In the genomic region with DNA sequence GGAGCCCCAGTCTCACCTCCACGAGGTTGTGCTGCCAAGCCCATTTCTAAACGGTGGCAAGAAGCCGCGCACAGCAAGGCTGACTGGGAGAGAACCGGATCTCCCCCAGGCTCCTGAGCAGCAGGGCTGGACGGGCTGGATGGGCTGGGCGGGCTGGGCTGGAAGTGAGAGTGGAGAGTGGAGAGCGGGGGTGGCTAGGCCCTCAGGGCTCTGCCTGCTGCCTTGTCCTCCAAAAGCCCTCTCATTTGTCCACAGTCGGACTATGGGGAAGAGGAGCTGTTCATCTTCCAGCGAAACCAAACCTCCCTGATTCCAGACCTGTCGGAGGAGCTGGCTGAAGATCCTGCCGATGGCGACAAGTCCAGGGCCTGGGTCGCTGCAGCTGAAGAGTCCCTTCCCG, we compare ENCODE assay signal across 29 cellular contexts. TPM values are rescaled to one million over a fixed set of nuclear protein-coding genes. Genes with fewer than 3 reads are reported as not detected.
DNase-seq lines count a peak whose midpoint lies in the region; ATAC-seq, FAIRE-seq and TF ChIP-seq lines count a peak whose summit lies in the region.
"Had no signal": no experiment of that assay in that cellular context is flagged by ENCODE, and none has a peak within 500 bp of the region (broad histone marks: within the 10 kb centered on the region; RNA-seq: fewer than 3 reads in every experiment).

No MANE protein-coding gene starts in this region.

- FAIRE-seq in kidney (lab: Jason Lieb, UNC): no peak
- FAIRE-seq: A549, G401.6, GM19239 had no signal

- no peak for ATAC-seq in CD4-positive, alpha-beta T cell (ENCODE audit: poor library complexity)
- ATAC-seq in naive thymus-derived CD8-positive, alpha-beta T cell: no peak
- ATAC-seq: A549 had no signal

- peaks cover 13% of the 10 kb centered on the region for H3K79me2 ChIP-seq in mammary epithelial cell (ENCODE audit: insufficient read depth, low read length)
- peaks cover 14% of the 10 kb centered on the region for H3K79me2 ChIP-seq in osteoblast (ENCODE audit: insufficient read depth, low read length)

- no peak overlapping the region for H3K27ac Mint-ChIP-seq in CD4-positive, alpha-beta T cell
- H3K27ac Mint-ChIP-seq in naive thymus-derived CD8-positive, alpha-beta T cell: no peak overlapping the region
- H3K27ac Mint-ChIP-seq: B cell; CD8-positive, alpha-beta memory T cell had no signal

- no peak for TF ChIP-seq POLR2A in breast epithelium (IDR thresholded peaks at IDR 0.05)

- intact Hi-C loops in mammary epithelial cell (cut with micrococcal nuclease) (no loop called here), breast epithelium (cut with DNase I; ENCODE audit: low total_unique reads) (no loop called here), kidney (cut with DNase I) (no loop called here)
- intact Hi-C loops in CD4-positive, alpha-beta T cell (cut with DNase I, micrococcal nuclease): loop anchor here in 1 of 2 experiments (10.0 kb wide), 3 partner anchors 217 to 337 kb away; partner anchors contain the start of genes ALG1, NAGPA and SEC14L5

- H3K4me3 Mint-ChIP-seq in CD4-positive, alpha-beta T cell: no peak overlapping the region
- no peak overlapping the region for H3K4me3 Mint-ChIP-seq in naive thymus-derived CD8-positive, alpha-beta T cell
- H3K4me3 Mint-ChIP-seq: B cell had no signal

- H3K36me3 ChIP-seq in mammary epithelial cell (ENCODE audit: insufficient read depth, low read length) (no peaks in the 10 kb centered on the region), breast epithelium (no peaks in the 10 kb centered on the region), kidney (ENCODE audit: control insufficient read depth in 1 of 2, insufficient read depth in 2 of 2, low read length in 2 of 2) (no peaks in the 10 kb centered on the region), osteoblast (ENCODE audit: insufficient read depth, low read length) (no peaks in the 10 kb centered on the region)
- H3K36me3 ChIP-seq: BLaER1 treated with 17β-estradiol and CSF1 and Interleukin-3, amounts not matched to agents 10 nM and 100 nM had no signal

- no peaks in the 10 kb centered on the region for H3K27me3 Mint-ChIP-seq in CD4-positive, alpha-beta T cell
- H3K27me3 Mint-ChIP-seq in naive thymus-derived CD8-positive, alpha-beta T cell: no peaks in the 10 kb centered on the region
- H3K27me3 Mint-ChIP-seq: B cell; CD4-positive, alpha-beta memory T cell had no signal

- H3K9me3 ChIP-seq in mammary epithelial cell (replicated peaks; ENCODE audit: insufficient read depth, low read length): no peaks in the 10 kb centered on the region
- no peaks in the 10 kb centered on the region for H3K9me3 ChIP-seq in breast epithelium
- H3K9me3 ChIP-seq in kidney (ENCODE audit: control insufficient read depth in 1 of 2, low read length in 2 of 2): no peaks in the 10 kb centered on the region
- no peaks in the 10 kb centered on the region for H3K9me3 ChIP-seq in osteoblast (ENCODE audit: low read depth, low read length)
- H3K9me3 ChIP-seq in CD4-positive, alpha-beta T cell (ENCODE audit: control insufficient read depth, low read length): no peaks in the 10 kb centered on the region
- H3K9me3 ChIP-seq: A549; BLaER1 treated with 17β-estradiol and CSF1 and Interleukin-3, amounts not matched to agents 10 nM and 100 nM had no signal

- H4K20me1 ChIP-seq in mammary epithelial cell (ENCODE audit: insufficient read depth, low read length) (no peaks in the 10 kb centered on the region), osteoblast (ENCODE audit: insufficient read depth, low read length) (no peaks in the 10 kb centered on the region)
- H4K20me1 ChIP-seq: BLaER1 treated with 17β-estradiol and CSF1 and Interleukin-3, amounts not matched to agents 10 nM and 100 nM had no signal

- CTCF ChIA-PET in mammary epithelial cell (lab: Charles Lee; ENCODE audit: low non-redundant PET): no interaction called here
- CTCF ChIA-PET in CD4-positive, alpha-beta T cell (lab: Charles Lee): no interaction called here

- H3K4me3 ChIP-seq in mammary epithelial cell (replicated peaks in 1 of 3; ENCODE audit: insufficient read depth in 1 of 3, low read depth in 2 of 3, low read length in 3 of 3): no peak overlapping the region
- H3K4me3 ChIP-seq in breast epithelium: peak overlapping the region in 1 of 3 donors; percentile 15
- H3K4me3 ChIP-seq in epithelial cell of esophagus (ENCODE audit: low read length): no peak overlapping the region
- H3K4me3 ChIP-seq in kidney (ENCODE audit: low read length in 2 of 2): no peak overlapping the region
- H3K4me3 ChIP-seq in osteoblast (ENCODE audit: insufficient read depth, low read length): no peak overlapping the region
- H3K4me3 ChIP-seq: A549; BLaER1 treated with 17β-estradiol and CSF1 and Interleukin-3, amounts not matched to agents 10 nM and 100 nM had no signal

- H3K36me3 Mint-ChIP-seq in CD4-positive, alpha-beta T cell (ENCODE audit: low read depth): peaks cover 6% of the 10 kb centered on the region
- no peaks in the 10 kb centered on the region for H3K36me3 Mint-ChIP-seq in naive thymus-derived CD8-positive, alpha-beta T cell

- H2AFZ ChIP-seq in mammary epithelial cell (ENCODE audit: low read depth, low read length): peak overlapping the region; percentile 47
- no peak overlapping the region for H2AFZ ChIP-seq in osteoblast (ENCODE audit: low read length)

- H3K27me3 ChIP-seq in mammary epithelial cell (ENCODE audit: insufficient read depth, low read length): no peaks in the 10 kb centered on the region
- H3K27me3 ChIP-seq in breast epithelium: no peaks in the 10 kb centered on the region
- H3K27me3 ChIP-seq in osteoblast (ENCODE audit: insufficient read depth, low read length): no peaks in the 10 kb centered on the region
- H3K27me3 ChIP-seq in CD4-positive, alpha-beta T cell (ENCODE audit: control insufficient read depth, insufficient read depth, low read length): no peaks in the 10 kb centered on the region
- H3K27me3 ChIP-seq: BLaER1 treated with 17β-estradiol and CSF1 and Interleukin-3, amounts not matched to agents 10 nM and 100 nM had no signal

- H3K4me2 ChIP-seq in mammary epithelial cell (ENCODE audit: insufficient read depth, low read depth, low read length) (no peak overlapping the region), osteoblast (ENCODE audit: insufficient read depth, low read length) (no peak overlapping the region)
- H3K4me2 ChIP-seq: A549 had no signal

- H3K27ac ChIP-seq in mammary epithelial cell (ENCODE audit: insufficient read depth, low read depth, low read length) (no peak overlapping the region), breast epithelium (no peak overlapping the region), kidney (ENCODE audit: low read depth in 2 of 2, low read length in 2 of 2) (no peak overlapping the region), osteoblast (ENCODE audit: low read depth, low read length) (no peak overlapping the region)
- no peak overlapping the region for H3K27ac ChIP-seq in CD4-positive, alpha-beta T cell (ENCODE audit: low read depth, low read length)
- H3K27ac ChIP-seq: 22Rv1; A549; BLaER1 treated with 17β-estradiol and CSF1 and Interleukin-3, amounts not matched to agents 10 nM and 100 nM; C4-2B had no signal

- TF ChIP-seq CTCF in mammary epithelial cell (conservative IDR thresholded peaks at IDR 0.05 in 1 of 2, IDR thresholded peaks at IDR 0.05 in 1 of 2; ENCODE audit: extremely low read depth in 1 of 2, insufficient read depth in 1 of 2, low read depth in 1 of 2, low read length in 2 of 2) (no peak), breast epithelium (IDR thresholded peaks at IDR 0.05) (no peak), epithelial cell of esophagus (IDR thresholded peaks at IDR 0.05; ENCODE audit: insufficient read depth, low read depth, low read length, missing control alignments) (no peak), kidney (IDR thresholded peaks at IDR 0.05; ENCODE audit: borderline replicate concordance, extremely low read depth, insufficient read depth) (no peak), osteoblast (IDR thresholded peaks at IDR 0.05; ENCODE audit: extremely low read depth, low read depth, low read length) (no peak)
- TF ChIP-seq CTCF in CD4-positive, alpha-beta T cell (IDR thresholded peaks at IDR 0.05): no peak

- peaks cover 6% of the 10 kb centered on the region for H3K4me1 ChIP-seq in mammary epithelial cell (ENCODE audit: insufficient read depth, low read length)
- no peaks in the 10 kb centered on the region for H3K4me1 ChIP-seq in breast epithelium
- peaks cover 6 to 7% of the 10 kb centered on the region in 2 donors for H3K4me1 ChIP-seq in kidney (ENCODE audit: control insufficient read depth in 1 of 2, insufficient read depth in 1 of 2, low read depth in 1 of 2, low read length in 2 of 2)
- peaks cover 6% of the 10 kb centered on the region for H3K4me1 ChIP-seq in osteoblast (ENCODE audit: insufficient read depth, low read length)

- H3K4me1 Mint-ChIP-seq in CD4-positive, alpha-beta T cell (ENCODE audit: low read depth): peaks cover 26% of the 10 kb centered on the region
- peaks cover 8 to 18% (median 17%) of the 10 kb centered on the region in 4 donors for H3K4me1 Mint-ChIP-seq in naive thymus-derived CD8-positive, alpha-beta T cell

- H3K9ac ChIP-seq in mammary epithelial cell (ENCODE audit: insufficient read depth, low read length): no peak overlapping the region
- H3K9ac ChIP-seq in kidney (ENCODE audit: low read length in 2 of 2): no peak overlapping the region
- H3K9ac ChIP-seq: BLaER1 treated with 17β-estradiol and CSF1 and Interleukin-3, amounts not matched to agents 10 nM and 100 nM had no signal

- DNase-seq in mammary epithelial cell: no peak
- no peak for DNase-seq in breast epithelium (ENCODE audit: low spot score in 2 of 2)
- peak; percentile 8 for DNase-seq in epithelial cell of esophagus (ENCODE audit: low read depth)
- peak; percentile 46 for DNase-seq in kidney
- DNase-seq in osteoblast (ENCODE audit: insufficient read length, low spot score, missing footprints): peak; percentile 49
- DNase-seq in CD4-positive, alpha-beta T cell: no peak
- DNase-seq in naive thymus-derived CD8-positive, alpha-beta T cell: no peak
- no peak for DNase-seq in NCI-H524 (lab: John Stamatoyannopoulos, UW)
- DNase-seq: AML-193; CD4-positive, alpha-beta memory T cell; COR-L47; DMS 273 treated with DMSO at 0.1 percent for 48 hours; DMS153; DMS53; DMS79; DND-41; EL; GF-D8 had no signal

- in situ Hi-C loops in mammary epithelial cell (cut with MboI; ENCODE audit: low sequenced_read_pairs in 2 of 2): no loop called here

- dilution Hi-C loops in mammary epithelial cell (cut with HindIII; ENCODE audit: low sequenced_read_pairs): no loop called here

- BruUV-seq in mammary epithelial cell (replicated peaks; lab: Mats Ljungman, UMichigan): no TSS peak

- POLR2A ChIA-PET in CD4-positive, alpha-beta T cell (lab: Charles Lee): no interaction called here
- POLR2A ChIA-PET in naive thymus-derived CD8-positive, alpha-beta T cell (lab: Charles Lee): interaction anchor here (1.2 to 1.3 kb wide), 2 partner anchors 12 to 62 kb away, joined by 3 to 4 read pairs; no protein-coding TSS in a partner anchor

- no peaks in the 10 kb centered on the region for H3K9me3 Mint-ChIP-seq in CD4-positive, alpha-beta T cell
- no peaks in the 10 kb centered on the region for H3K9me3 Mint-ChIP-seq in naive thymus-derived CD8-positive, alpha-beta T cell
- H3K9me3 Mint-ChIP-seq: CD4-positive, alpha-beta memory T cell; CD8-positive, alpha-beta memory T cell had no signal

- 19% methylated on average over 11 of the region's 15 CpGs for WGBS in mammary epithelial cell (ENCODE audit: low coverage, missing lambda C conversion rate)

RNA-seq across cellular contexts. Expression of gene DNAAF8, which starts 3.2 kb away (rescaled TPM):
- total RNA-seq in mammary epithelial cell (under 1 TPM; 0.17 to 0.71 TPM), breast epithelium (1 to 10 TPM; 1.3 to 2.3 (median 1.8) TPM), kidney (1.8 TPM), osteoblast (1.1 and 2.7 TPM in 2 replicates)
- polyA plus RNA-seq in mammary epithelial cell (0.51 TPM), kidney (ENCODE audit: insufficient read depth, low read depth, low replicate concordance) (4.0 TPM)
- polyA minus RNA-seq in mammary epithelial cell: not detected
- total RNA-seq in CD4-positive, alpha-beta T cell: under 1 TPM in 1 of 2 experiments, not detected in 1; 0.25 TPM
- total RNA-seq in naive thymus-derived CD8-positive, alpha-beta T cell: under 1 TPM; 0.26 to 0.30 TPM
- under 1 TPM in 2 of 3 donors, not detected in 1; 0.34 to 0.48 TPM for polyA plus RNA-seq in naive thymus-derived CD8-positive, alpha-beta T cell

RNA-seq across cellular contexts. Expression of gene ANKS3, which starts 3.5 kb away (rescaled TPM):
- total RNA-seq in mammary epithelial cell (10 to 100 TPM; 14.5 to 24.3 TPM), breast epithelium (10 to 100 TPM; 12.6 to 33.1 (median 23.6) TPM), kidney (27.6 TPM), osteoblast (31.2 and 39.4 TPM in 2 replicates)
- polyA plus RNA-seq in mammary epithelial cell (9.4 TPM), kidney (ENCODE audit: insufficient read depth, low read depth, low replicate concordance) (20.7 TPM)
- 13.3 TPM for polyA minus RNA-seq in mammary epithelial cell
- 10 to 100 TPM; 13.5 TPM for total RNA-seq in CD4-positive, alpha-beta T cell
- total RNA-seq in naive thymus-derived CD8-positive, alpha-beta T cell: 10 to 100 TPM; 31.5 to 37.0 TPM
- 1 to 10 TPM; 4.3 to 9.0 (median 4.5) TPM for polyA plus RNA-seq in naive thymus-derived CD8-positive, alpha-beta T cell

RNA-seq across cellular contexts. Expression of gene ZNF500, which starts 29.4 kb away (rescaled TPM):
- 10 to 100 TPM; 13.0 to 14.2 TPM for total RNA-seq in mammary epithelial cell
- 4.0 TPM for polyA plus RNA-seq in mammary epithelial cell
- 7.9 TPM for polyA minus RNA-seq in mammary epithelial cell
- 10 to 100 TPM in 2 of 3 donors, 1 to 10 TPM in 1; 8.2 to 17.0 (median 16.4) TPM for total RNA-seq in breast epithelium
- 18.3 TPM for total RNA-seq in kidney
- polyA plus RNA-seq in kidney (ENCODE audit: insufficient read depth, low read depth, low replicate concordance): 4.9 TPM
- total RNA-seq in osteoblast: 14.5 and 16.2 TPM in 2 replicates
- total RNA-seq in CD4-positive, alpha-beta T cell: 10 to 100 TPM; 11.8 to 12.4 TPM
- 10 to 100 TPM; 29.1 to 34.7 TPM for total RNA-seq in naive thymus-derived CD8-positive, alpha-beta T cell
- polyA plus RNA-seq in naive thymus-derived CD8-positive, alpha-beta T cell: 10 to 100 TPM; 14.3 to 17.3 (median 16.8) TPM

RNA-seq across cellular contexts. Expression of gene NUDT16L1, which starts 44.2 kb away (rescaled TPM):
- 10 to 100 TPM; 13.5 to 26.2 TPM for total RNA-seq in mammary epithelial cell
- 34.3 TPM for polyA plus RNA-seq in mammary epithelial cell
- polyA minus RNA-seq in mammary epithelial cell: 15.6 TPM
- total RNA-seq in breast epithelium: 10 to 100 TPM; 22.4 to 38.0 (median 32.3) TPM
- 30.6 TPM for total RNA-seq in kidney
- 69.4 TPM for polyA plus RNA-seq in kidney (ENCODE audit: insufficient read depth, low read depth, low replicate concordance)
- 15.0 and 18.1 TPM in 2 replicates for total RNA-seq in osteoblast
- 10 to 100 TPM; 75.2 to 78.9 TPM for total RNA-seq in CD4-positive, alpha-beta T cell
- total RNA-seq in naive thymus-derived CD8-positive, alpha-beta T cell: 10 to 100 TPM; 56.7 to 59.3 TPM
- polyA plus RNA-seq in naive thymus-derived CD8-positive, alpha-beta T cell: 100 to 1,000 TPM in 2 of 3 donors, 10 to 100 TPM in 1; 90.0 to 131 (median 119) TPM

RNA-seq across cellular contexts. Expression of gene SEPTIN12, which starts 50.6 kb away (rescaled TPM):
- total RNA-seq in mammary epithelial cell (not detected), breast epithelium (not detected), kidney (not detected), osteoblast (not detected in 2 replicates)
- polyA plus RNA-seq in mammary epithelial cell (not detected), kidney (ENCODE audit: insufficient read depth, low read depth, low replicate concordance) (not detected)
- not detected for polyA minus RNA-seq in mammary epithelial cell
- total RNA-seq in CD4-positive, alpha-beta T cell: not detected
- not detected for total RNA-seq in naive thymus-derived CD8-positive, alpha-beta T cell
- not detected for polyA plus RNA-seq in naive thymus-derived CD8-positive, alpha-beta T cell
- total RNA-seq: A172; B cell; CD4-positive, alpha-beta memory T cell; CD8-positive, alpha-beta memory T cell; Daoy had no signal
- polyA plus RNA-seq: BJ; CD4-positive, alpha-beta memory T cell; CD8-positive, alpha-beta memory T cell had no signal

Comparison
In these comparisons a context has a peak if more than half of its experiments do, and no peak if none do; other contexts are left out.
1. DNase-seq: peak in epithelial cell of esophagus (single experiment), kidney (single experiment) and osteoblast (single experiment); none in mammary epithelial cell (single experiment), breast epithelium (0 of 2), CD4-positive, alpha-beta T cell (0 of 10), naive thymus-derived CD8-positive, alpha-beta T cell (0 of 10) and NCI-H524 (0 of 2).